Comparison of ENCODE assay signal across 9 cellular contexts in genomic region chr16:75341934-75342811, GRCh38.
DNase-seq lines count a peak whose midpoint lies in the region; TF ChIP-seq lines count a peak whose summit lies in the region.
"Had no signal": no experiment of that assay in that cellular context is flagged by ENCODE, and none has a peak within 500 bp of the region (broad histone marks: within the 10 kb centered on the region; RNA-seq: fewer than 3 reads in every experiment).

No MANE protein-coding gene starts in this region.

- intact Hi-C loops in A673 (cut with micrococcal nuclease; ENCODE audit: unreplicated experiment): no loop called here

- H3K4me3 ChIP-seq in A673 (ENCODE audit: low read depth, low read length, poor library complexity, severe bottlenecking): no peak overlapping the region
- H3K4me3 ChIP-seq: BLaER1 treated with 17β-estradiol and CSF1 and Interleukin-3, amounts not matched to agents 10 nM and 100 nM had no signal

- no peaks in the 10 kb centered on the region for H3K9me3 ChIP-seq in A673 (ENCODE audit: low read depth, low read length, poor library complexity, severe bottlenecking)

- H3K27me3 ChIP-seq in A673 (replicated peaks; ENCODE audit: insufficient read depth, low read depth, low read length, poor library complexity): no peaks in the 10 kb centered on the region

- no TSS peak for BruUV-seq in A673 (replicated peaks; lab: Mats Ljungman, UMichigan)

- no peak for TF ChIP-seq CTCF in A673 (conservative IDR thresholded peaks at IDR 0.05; ENCODE audit: low read depth, low read length)

- no peak for DNase-seq in A673 (ENCODE audit: low spot score)
- DNase-seq in LoVo (ENCODE audit: low spot score): peak; percentile 70
- peak; percentile 60 for DNase-seq in epithelial cell of prostate (ENCODE audit: low read depth, low spot score)
- peak; percentile 48 for DNase-seq in mucosa of gallbladder (ENCODE audit: low spot score)
- DNase-seq in NK-92 (lab: John Stamatoyannopoulos, UW; ENCODE audit: unreplicated experiment): no peak
- DNase-seq in NCI-H446 (lab: John Stamatoyannopoulos, UW): no peak
- no peak for DNase-seq in NCI-H187 (lab: John Stamatoyannopoulos, UW)
- no peak for DNase-seq in NCI-H2029 treated with DMSO at 0.1 percent for 48 hours (lab: John Stamatoyannopoulos, UW)

- CTCF ChIA-PET in A673 (lab: Charles Lee): no interaction called here

- H3K36me3 ChIP-seq in A673 (ENCODE audit: insufficient read depth, low read length, poor library complexity, severe bottlenecking): peaks cover 7% of the 10 kb centered on the region

- POLR2A ChIA-PET in A673 (lab: Charles Lee; ENCODE audit: low non-redundant PET): no interaction called here

- H3K4me1 ChIP-seq in A673 (ENCODE audit: insufficient read depth, low read length, poor library complexity, severe bottlenecking): peaks cover 35% of the 10 kb centered on the region

- peak overlapping the region; percentile 42 for H3K27ac ChIP-seq in A673 (ENCODE audit: low read depth, low read length, poor library complexity, severe bottlenecking)
- peak overlapping the region; percentile 13 for H3K27ac ChIP-seq in epithelial cell of prostate
- H3K27ac ChIP-seq: BLaER1 treated with 17β-estradiol and CSF1 and Interleukin-3, amounts not matched to agents 10 nM and 100 nM had no signal

Comparison
In these comparisons a context has a peak if more than half of its experiments do, and no peak if none do; other contexts are left out.
1. DNase-seq: peak in LoVo (single experiment), epithelial cell of prostate (single experiment) and mucosa of gallbladder (single experiment); none in A673 (single experiment), NK-92 (single experiment), NCI-H446 (0 of 2), NCI-H187 (0 of 2) and NCI-H2029 treated with DMSO at 0.1 percent for 48 hours (single experiment).